Comparison of ENCODE assay signal across 11 cellular contexts in genomic region chr1:59156526-59157196, GRCh38.
DNase-seq lines count a peak whose midpoint lies in the region; ATAC-seq and TF ChIP-seq lines count a peak whose summit lies in the region.
"Had no signal": no experiment of that assay in that cellular context is flagged by ENCODE, and none has a peak within 500 bp of the region (broad histone marks: within the 10 kb centered on the region; RNA-seq: fewer than 3 reads in every experiment).

No MANE protein-coding gene starts in this region.

- H3K9me3 ChIP-seq in GM23248 (ENCODE audit: low read depth) (no peaks in the 10 kb centered on the region), neural progenitor cell (ENCODE audit: low read depth) (peaks cover 10% of the 10 kb centered on the region)

- peak overlapping the region; percentile 38 for H3K4me2 ChIP-seq in GM23248 (ENCODE audit: unreplicated experiment)
- H3K4me2 ChIP-seq in neural progenitor cell, result peak overlapping the region; percentile 67
- H3K4me2 ChIP-seq: KMS-11 had no signal

- DNase-seq in GM23248 (peak; percentile 48), NCI-H345 (lab: John Stamatoyannopoulos, UW) (peak; percentile 68), cerebellar cortex (ENCODE audit: low spot score) (peak; percentile 10), neural progenitor cell (ENCODE audit: low spot score) (peak; percentile 76), T-helper 2 cell (no peak), left lobe of liver (ENCODE audit: low spot score) (no peak), NCI-H1436 (lab: John Stamatoyannopoulos, UW) (no peak), coronary artery (ENCODE audit: low spot score) (no peak)
- DNase-seq: posterior cingulate gyrus had no signal

- H3K4me3 ChIP-seq in GM23248 (no peak overlapping the region), neural progenitor cell (peak overlapping the region; percentile 10), coronary artery (no peak overlapping the region)

- H2AFZ ChIP-seq in GM23248, result peak overlapping the region; percentile 70
- no peak overlapping the region for H2AFZ ChIP-seq in neural progenitor cell (replicated peaks)

- H3K9me3 Mint-ChIP-seq in neural progenitor cell, result peaks cover 8% of the 10 kb centered on the region
- H3K9me3 Mint-ChIP-seq: central memory CD8-positive, alpha-beta T cell had no signal

- in situ Hi-C loops in GM23248 (cut with MboI), result no loop called here

- no peaks in the 10 kb centered on the region for H3K9me2 ChIP-seq in GM23248 (ENCODE audit: insufficient read depth)

- H3F3A ChIP-seq in GM23248 (ENCODE audit: insufficient read depth), result peaks cover 36% of the 10 kb centered on the region
- H3F3A ChIP-seq in neural progenitor cell (ENCODE audit: low read depth), result peaks cover 7% of the 10 kb centered on the region

- peaks cover 3% of the 10 kb centered on the region for H3K36me3 Mint-ChIP-seq in neural progenitor cell

- 13 to 18% methylated on average over 7 of the region's 7 CpGs for WGBS in GM23248 (ENCODE audit: low coverage in 1 of 2, low lambda C conversion rate in 2 of 2, missing lambda C conversion rate in 2 of 2), 2 experiments

- H4K20me1 ChIP-seq in GM23248 (ENCODE audit: insufficient read depth) (no peaks in the 10 kb centered on the region), neural progenitor cell (ENCODE audit: low read depth) (no peaks in the 10 kb centered on the region)

- ATAC-seq in left lobe of liver, result no peak

- H3K79me2 ChIP-seq in GM23248 (ENCODE audit: insufficient read depth) (no peaks in the 10 kb centered on the region), neural progenitor cell (ENCODE audit: low read depth) (no peaks in the 10 kb centered on the region)

- peak overlapping the region; percentile 67 for H3K4me3 Mint-ChIP-seq in neural progenitor cell
- H3K4me3 Mint-ChIP-seq: central memory CD8-positive, alpha-beta T cell had no signal

- TF ChIP-seq CTCF in neural progenitor cell (IDR thresholded peaks at IDR 0.05) (no peak), coronary artery (IDR thresholded peaks at IDR 0.05) (no peak)

- peak overlapping the region; percentile 85 for H3K27ac Mint-ChIP-seq in neural progenitor cell

- H3K4me1 ChIP-seq in GM23248 (ENCODE audit: insufficient read depth), result peaks cover 46% of the 10 kb centered on the region
- peaks cover 12% of the 10 kb centered on the region for H3K4me1 ChIP-seq in neural progenitor cell

- peaks cover 31% of the 10 kb centered on the region for H3K4me1 Mint-ChIP-seq in neural progenitor cell
- H3K4me1 Mint-ChIP-seq: central memory CD8-positive, alpha-beta T cell had no signal

- peak overlapping the region; percentile 40 for H3K27ac ChIP-seq in GM23248
- no peak overlapping the region for H3K27ac ChIP-seq in neural progenitor cell
- H3K27ac ChIP-seq in coronary artery, result peak overlapping the region in 1 of 2 donors; percentile 27
- H3K27ac ChIP-seq: KMS-11 had no signal

- H3K9ac ChIP-seq in GM23248 (peak overlapping the region; percentile 23; the same call in 1 of the 2 replicates), neural progenitor cell (no peak overlapping the region)
- H3K9ac ChIP-seq: KMS-11 had no signal

- H3K36me3 ChIP-seq in GM23248 (ENCODE audit: low read depth) (no peaks in the 10 kb centered on the region), neural progenitor cell (peaks cover 7% of the 10 kb centered on the region)

- peaks cover 10% of the 10 kb centered on the region for H3K27me3 Mint-ChIP-seq in neural progenitor cell (ENCODE audit: insufficient read depth, low read depth)
- H3K27me3 Mint-ChIP-seq: central memory CD8-positive, alpha-beta T cell had no signal

- H3K27me3 ChIP-seq in GM23248 (replicated peaks; ENCODE audit: insufficient read depth), result no peaks in the 10 kb centered on the region
- no peaks in the 10 kb centered on the region for H3K27me3 ChIP-seq in neural progenitor cell

Comparison
In these comparisons a context has a peak if more than half of its experiments do, and no peak if none do; other contexts are left out.
1. DNase-seq: peak in GM23248 (single experiment), NCI-H345 (single experiment), cerebellar cortex (single experiment) and neural progenitor cell (single experiment); none in T-helper 2 cell (0 of 5), left lobe of liver (single experiment), NCI-H1436 (single experiment) and coronary artery (single experiment).